In the genomic region with DNA sequence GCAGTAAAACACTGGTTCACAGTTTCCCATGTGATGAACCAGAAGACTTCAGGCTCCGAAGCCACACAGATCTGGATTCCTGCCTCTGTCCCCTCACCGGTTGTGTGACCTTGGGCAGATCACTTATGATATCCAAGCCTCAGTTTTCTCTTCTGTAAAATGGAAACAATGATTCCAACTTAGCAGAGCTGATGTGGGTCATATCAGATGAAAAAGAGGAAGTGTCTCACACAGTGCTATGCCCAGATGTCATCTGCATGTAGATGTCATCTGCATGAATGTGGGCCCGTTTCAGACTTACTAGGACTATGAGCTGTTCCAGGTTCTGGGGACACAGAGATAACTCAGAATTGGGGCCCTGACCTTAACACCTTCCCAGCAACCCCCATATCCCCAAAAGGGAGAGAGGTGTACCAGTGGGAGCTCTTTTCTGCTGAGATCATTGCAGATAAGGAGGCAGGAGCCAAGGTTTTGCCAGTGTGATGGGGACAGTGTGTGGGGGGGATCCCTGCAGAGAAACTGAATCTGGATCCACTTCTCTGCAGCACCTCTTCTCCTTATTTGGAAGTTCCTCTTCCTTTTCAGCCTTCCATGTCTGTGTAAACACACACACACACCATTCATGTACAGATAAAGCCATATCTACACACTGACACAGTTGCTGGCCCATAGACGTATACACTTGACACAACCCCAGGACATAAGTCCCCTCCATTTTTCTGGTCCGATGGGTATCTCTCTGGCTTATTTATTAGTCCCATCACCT, we compare ENCODE assay signal across 1 cellular context.
TF ChIP-seq lines count a peak whose summit lies in the region.

No MANE protein-coding gene starts in this region.

TF ChIP-seq in K562, 482 proteins besides CTCF, POLR2A, EP300 and RAD21 (continued from another document):
- TF ChIP-seq, protein P1, sequence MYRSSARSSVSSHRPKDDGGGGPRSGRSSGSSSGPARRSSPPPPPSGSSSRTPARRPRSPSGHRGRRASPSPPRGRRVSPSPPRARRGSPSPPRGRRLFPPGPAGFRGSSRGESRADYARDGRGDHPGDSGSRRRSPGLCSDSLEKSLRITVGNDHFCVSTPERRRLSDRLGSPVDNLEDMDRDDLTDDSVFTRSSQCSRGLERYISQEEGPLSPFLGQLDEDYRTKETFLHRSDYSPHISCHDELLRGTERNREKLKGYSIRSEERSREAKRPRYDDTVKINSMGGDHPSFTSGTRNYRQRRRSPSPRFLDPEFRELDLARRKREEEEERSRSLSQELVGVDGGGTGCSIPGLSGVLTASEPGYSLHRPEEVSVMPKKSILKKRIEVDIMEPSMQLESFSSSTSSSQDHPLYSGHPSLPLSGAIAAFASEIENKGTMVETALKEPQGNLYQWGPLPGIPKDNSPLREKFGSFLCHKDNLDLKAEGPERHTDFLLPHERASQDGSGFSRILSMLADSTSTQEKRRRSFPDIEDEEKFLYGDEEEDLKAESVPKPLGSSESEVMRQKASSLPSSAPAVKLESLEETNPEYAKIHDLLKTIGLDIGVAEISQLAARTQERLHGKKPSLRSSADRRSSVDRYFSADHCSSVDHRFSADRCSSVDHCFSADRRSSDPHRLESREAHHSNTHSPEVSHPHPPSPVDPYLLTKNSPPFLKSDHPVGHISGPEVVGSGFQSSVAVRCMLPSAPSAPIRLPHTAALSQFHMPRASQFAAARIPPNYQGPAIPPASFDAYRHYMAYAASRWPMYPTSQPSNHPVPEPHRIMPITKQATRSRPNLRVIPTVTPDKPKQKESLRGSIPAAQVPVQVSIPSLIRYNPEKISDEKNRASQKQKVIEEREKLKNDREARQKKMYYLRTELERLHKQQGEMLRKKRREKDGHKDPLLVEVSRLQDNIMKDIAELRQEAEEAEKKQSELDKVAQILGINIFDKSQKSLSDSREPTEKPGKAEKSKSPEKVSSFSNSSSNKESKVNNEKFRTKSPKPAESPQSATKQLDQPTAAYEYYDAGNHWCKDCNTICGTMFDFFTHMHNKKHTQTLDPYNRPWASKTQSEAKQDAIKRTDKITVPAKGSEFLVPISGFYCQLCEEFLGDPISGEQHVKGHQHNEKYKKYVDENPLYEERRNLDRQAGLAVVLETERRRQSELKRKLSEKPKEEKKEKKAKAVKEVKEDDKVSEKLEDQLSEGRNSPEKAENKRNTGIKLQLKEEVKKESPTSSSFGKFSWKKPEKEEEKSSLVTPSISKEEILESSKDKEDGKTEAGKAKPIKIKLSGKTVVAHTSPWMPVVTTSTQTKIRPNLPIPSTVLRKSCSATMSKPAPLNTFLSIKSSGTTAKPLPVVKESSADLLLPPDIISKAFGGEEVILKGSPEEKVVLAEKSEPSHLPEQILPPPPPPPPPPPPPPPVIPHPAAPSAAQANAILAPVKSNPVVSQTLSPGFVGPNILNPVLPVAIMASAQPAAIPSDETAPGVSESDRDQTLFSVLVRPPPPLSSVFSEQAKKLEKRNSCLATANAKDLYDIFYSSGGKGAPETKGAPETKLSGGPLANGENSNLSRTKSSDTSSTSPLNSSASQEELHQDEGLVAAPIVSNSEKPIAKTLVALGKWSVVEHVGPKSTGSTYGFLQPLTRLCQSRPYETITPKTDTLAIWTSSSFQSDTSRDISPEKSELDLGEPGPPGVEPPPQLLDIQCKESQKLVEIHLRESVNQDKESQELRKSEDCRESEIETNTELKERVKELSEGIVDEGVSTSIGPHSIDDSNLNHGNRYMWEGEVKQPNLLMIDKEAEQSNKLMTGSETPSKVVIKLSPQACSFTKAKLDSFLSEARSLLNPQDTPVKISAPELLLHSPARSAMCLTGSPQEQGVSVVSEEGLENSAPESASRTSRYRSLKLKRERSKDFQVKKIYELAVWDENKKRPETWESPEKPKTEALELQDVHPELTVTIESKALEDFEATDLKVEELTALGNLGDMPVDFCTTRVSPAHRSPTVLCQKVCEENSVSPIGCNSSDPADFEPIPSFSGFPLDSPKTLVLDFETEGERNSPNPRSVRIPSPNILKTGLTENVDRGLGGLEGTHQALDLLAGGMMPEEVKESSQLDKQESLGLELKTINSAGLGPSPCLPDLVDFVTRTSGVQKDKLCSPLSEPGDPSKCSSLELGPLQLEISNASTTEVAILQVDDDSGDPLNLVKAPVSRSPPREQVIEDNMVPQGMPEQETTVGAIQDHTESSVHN (IDR thresholded peaks at IDR 0.05; ENCODE audit: borderline replicate concordance in 1 of 2, low read depth in 1 of 2): no peak
- TF ChIP-seq ARID1B (IDR thresholded peaks at IDR 0.05) (peak; percentile 77), FOXJ3 (CRISPR knock-in tag; IDR thresholded peaks at IDR 0.05) (no peak), BRD9 (IDR thresholded peaks at IDR 0.05; ENCODE audit: low read depth, partially characterized antibody) (no peak), ZNF121 (CRISPR knock-in tag; conservative IDR thresholded peaks at IDR 0.05) (no peak), SRF (CRISPR knock-in tag; IDR thresholded peaks at IDR 0.05) (peak; percentile 92 to 96), CBFA2T2 (conservative IDR thresholded peaks at IDR 0.05) (peak; percentile 33; the same call in 1 of the 2 replicates), HDGF (IDR thresholded peaks at IDR 0.05) (no peak), SLC30A9 (CRISPR knock-in tag; IDR thresholded peaks at IDR 0.05) (no peak), RBM25 (IDR thresholded peaks at IDR 0.05; ENCODE audit: low read depth, low read length, severe bottlenecking) (peak; percentile 93), SOX6 (IDR thresholded peaks at IDR 0.05) (peak; percentile 57; the same call in 1 of the 2 replicates), KLF6 (CRISPR knock-in tag; IDR thresholded peaks at IDR 0.05; ENCODE audit: borderline replicate concordance) (no peak), SIN3B (IDR thresholded peaks at IDR 0.05; ENCODE audit: low read depth) (no peak), POLR2G (IDR thresholded peaks at IDR 0.05; ENCODE audit: low read depth, low read length) (no peak), XRCC5 (IDR thresholded peaks at IDR 0.05; ENCODE audit: low read depth, low read length) (no peak), FOXA1 (IDR thresholded peaks at IDR 0.05; ENCODE audit: borderline replicate concordance) (peak; percentile 40; the same call in 1 of the 2 replicates), TCF3 (CRISPR knock-in tag; IDR thresholded peaks at IDR 0.05) (peak; percentile 74), SP1 (CRISPR knock-in tag; IDR thresholded peaks at IDR 0.05) (0 out of 2 replicates have a peak, but pooled peaks have one; percentile 23), NR2F6 (CRISPR knock-in tag; IDR thresholded peaks at IDR 0.05) (no peak), CBX3 (IDR thresholded peaks at IDR 0.05; ENCODE audit: borderline replicate concordance in 1 of 2, low read length in 2 of 2) (0 out of 3 replicates have a peak, but pooled peaks of 1 of the 2 experiments have one; percentile 34), SPI1 (IDR thresholded peaks at IDR 0.05; ENCODE audit: borderline replicate concordance, low read depth, low read length) (peak; percentile 99)
- TF ChIP-seq, protein P2, sequence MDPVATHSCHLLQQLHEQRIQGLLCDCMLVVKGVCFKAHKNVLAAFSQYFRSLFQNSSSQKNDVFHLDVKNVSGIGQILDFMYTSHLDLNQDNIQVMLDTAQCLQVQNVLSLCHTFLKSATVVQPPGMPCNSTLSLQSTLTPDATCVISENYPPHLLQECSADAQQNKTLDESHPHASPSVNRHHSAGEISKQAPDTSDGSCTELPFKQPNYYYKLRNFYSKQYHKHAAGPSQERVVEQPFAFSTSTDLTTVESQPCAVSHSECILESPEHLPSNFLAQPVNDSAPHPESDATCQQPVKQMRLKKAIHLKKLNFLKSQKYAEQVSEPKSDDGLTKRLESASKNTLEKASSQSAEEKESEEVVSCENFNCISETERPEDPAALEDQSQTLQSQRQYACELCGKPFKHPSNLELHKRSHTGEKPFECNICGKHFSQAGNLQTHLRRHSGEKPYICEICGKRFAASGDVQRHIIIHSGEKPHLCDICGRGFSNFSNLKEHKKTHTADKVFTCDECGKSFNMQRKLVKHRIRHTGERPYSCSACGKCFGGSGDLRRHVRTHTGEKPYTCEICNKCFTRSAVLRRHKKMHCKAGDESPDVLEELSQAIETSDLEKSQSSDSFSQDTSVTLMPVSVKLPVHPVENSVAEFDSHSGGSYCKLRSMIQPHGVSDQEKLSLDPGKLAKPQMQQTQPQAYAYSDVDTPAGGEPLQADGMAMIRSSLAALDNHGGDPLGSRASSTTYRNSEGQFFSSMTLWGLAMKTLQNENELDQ (CRISPR knock-in tag; IDR thresholded peaks at IDR 0.05; ENCODE audit: borderline replicate concordance): no peak
- TF ChIP-seq, protein P3, sequence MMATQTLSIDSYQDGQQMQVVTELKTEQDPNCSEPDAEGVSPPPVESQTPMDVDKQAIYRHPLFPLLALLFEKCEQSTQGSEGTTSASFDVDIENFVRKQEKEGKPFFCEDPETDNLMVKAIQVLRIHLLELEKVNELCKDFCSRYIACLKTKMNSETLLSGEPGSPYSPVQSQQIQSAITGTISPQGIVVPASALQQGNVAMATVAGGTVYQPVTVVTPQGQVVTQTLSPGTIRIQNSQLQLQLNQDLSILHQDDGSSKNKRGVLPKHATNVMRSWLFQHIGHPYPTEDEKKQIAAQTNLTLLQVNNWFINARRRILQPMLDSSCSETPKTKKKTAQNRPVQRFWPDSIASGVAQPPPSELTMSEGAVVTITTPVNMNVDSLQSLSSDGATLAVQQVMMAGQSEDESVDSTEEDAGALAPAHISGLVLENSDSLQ (IDR thresholded peaks at IDR 0.05): peak; percentile 53; the same call in 1 of the 2 replicates
- TF ChIP-seq, protein P4, sequence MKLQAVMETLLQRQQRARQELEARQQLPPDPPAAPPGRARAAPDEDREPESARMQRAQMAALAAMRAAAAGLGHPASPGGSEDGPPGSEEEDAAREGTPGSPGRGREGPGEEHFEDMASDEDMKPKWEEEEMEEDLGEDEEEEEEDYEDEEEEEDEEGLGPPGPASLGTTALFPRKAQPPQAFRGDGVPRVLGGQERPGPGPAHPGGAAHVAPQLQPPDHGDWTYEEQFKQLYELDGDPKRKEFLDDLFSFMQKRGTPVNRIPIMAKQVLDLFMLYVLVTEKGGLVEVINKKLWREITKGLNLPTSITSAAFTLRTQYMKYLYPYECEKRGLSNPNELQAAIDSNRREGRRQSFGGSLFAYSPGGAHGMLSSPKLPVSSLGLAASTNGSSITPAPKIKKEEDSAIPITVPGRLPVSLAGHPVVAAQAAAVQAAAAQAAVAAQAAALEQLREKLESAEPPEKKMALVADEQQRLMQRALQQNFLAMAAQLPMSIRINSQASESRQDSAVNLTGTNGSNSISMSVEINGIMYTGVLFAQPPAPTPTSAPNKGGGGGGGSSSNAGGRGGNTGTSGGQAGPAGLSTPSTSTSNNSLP (IDR thresholded peaks at IDR 0.05; ENCODE audit: borderline replicate concordance, low read depth, low read length): no peak
- TF ChIP-seq, protein P5, sequence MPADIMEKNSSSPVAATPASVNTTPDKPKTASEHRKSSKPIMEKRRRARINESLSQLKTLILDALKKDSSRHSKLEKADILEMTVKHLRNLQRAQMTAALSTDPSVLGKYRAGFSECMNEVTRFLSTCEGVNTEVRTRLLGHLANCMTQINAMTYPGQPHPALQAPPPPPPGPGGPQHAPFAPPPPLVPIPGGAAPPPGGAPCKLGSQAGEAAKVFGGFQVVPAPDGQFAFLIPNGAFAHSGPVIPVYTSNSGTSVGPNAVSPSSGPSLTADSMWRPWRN (IDR thresholded peaks at IDR 0.05; ENCODE audit: low read depth): peak; percentile 68
- TF ChIP-seq, protein P6, sequence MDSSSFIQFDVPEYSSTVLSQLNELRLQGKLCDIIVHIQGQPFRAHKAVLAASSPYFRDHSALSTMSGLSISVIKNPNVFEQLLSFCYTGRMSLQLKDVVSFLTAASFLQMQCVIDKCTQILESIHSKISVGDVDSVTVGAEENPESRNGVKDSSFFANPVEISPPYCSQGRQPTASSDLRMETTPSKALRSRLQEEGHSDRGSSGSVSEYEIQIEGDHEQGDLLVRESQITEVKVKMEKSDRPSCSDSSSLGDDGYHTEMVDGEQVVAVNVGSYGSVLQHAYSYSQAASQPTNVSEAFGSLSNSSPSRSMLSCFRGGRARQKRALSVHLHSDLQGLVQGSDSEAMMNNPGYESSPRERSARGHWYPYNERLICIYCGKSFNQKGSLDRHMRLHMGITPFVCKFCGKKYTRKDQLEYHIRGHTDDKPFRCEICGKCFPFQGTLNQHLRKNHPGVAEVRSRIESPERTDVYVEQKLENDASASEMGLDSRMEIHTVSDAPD (CRISPR knock-in tag; IDR thresholded peaks at IDR 0.05): no peak
